8 cellular contexts compared by ENCODE assay signal in the genomic region with DNA sequence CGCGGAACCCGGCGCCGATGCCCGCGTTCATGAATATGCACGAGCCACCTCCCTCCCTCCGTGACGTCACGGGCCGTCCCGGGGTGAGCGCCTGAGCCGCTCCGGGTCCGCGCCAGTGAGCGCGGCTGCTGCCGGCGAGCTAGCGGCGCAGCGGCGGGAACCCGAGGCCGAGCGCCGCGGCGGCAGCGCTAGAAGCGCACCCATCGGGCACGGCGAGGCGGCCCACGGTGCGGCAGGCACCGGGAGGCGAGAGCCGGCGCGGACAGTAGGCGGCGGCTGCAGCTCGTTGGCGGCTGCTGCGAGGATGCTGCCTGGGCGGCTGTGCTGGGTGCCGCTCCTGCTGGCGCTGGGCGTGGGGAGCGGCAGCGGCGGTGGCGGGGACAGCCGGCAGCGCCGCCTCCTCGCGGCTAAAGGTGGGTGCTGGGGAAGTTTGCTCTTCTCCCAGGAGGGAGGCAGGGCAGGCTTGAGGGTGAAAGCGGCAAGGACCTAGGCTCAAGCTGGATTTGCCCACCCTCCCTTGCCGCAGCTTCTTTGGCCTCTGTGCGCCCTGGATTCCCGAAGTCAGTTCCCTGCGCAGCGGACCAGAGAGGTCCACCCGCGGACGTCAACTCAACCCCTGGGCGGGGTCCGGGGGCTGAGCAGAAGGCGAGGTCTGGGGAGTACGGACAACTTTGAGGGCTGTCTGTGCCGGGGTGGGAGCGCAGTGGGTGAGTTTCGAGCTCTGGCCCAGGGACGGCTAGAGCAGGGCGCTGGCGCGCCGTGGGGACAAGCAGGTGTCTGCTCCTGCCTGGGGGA. TPM values are rescaled to one million over a fixed set of nuclear protein-coding genes. Genes with fewer than 3 reads are reported as not detected.
DNase-seq lines count a peak whose midpoint lies in the region; TF ChIP-seq lines count a peak whose summit lies in the region.

A gene (plus strand): TSS at position 115 of the 795 bp plus-strand sequence.

- CTCF ChIA-PET in AG04450 (lab: Charles Lee): no interaction called here

- peak within 1 kb of the TSS; percentile 7; the same call in 1 of the 2 replicates for H3K9ac ChIP-seq in KMS-11

- H3K27me3 ChIP-seq in AG04450 (ENCODE audit: control insufficient read depth, insufficient read depth, low read length): peaks cover 24% of the 10 kb centered on the region
- peaks cover 6% of the 10 kb centered on the region; the same call in 1 of the 2 replicates for H3K27me3 ChIP-seq in KMS-11 (ENCODE audit: insufficient read depth, low read depth)
- H3K27me3 ChIP-seq in uterus: no peaks in the 10 kb centered on the region

- no peaks in the 10 kb centered on the region for H3K79me2 ChIP-seq in KMS-11 (ENCODE audit: insufficient read depth, low read depth)

- DNase-seq in AG04450 (ENCODE audit: low read depth, low spot score) (no peak), GM13976 (ENCODE audit: low spot score) (peak; percentile 61), SW480 (ENCODE audit: low spot score) (peak; percentile 65), fibroblast of mammary gland (ENCODE audit: low read depth) (peak; percentile 20), myocyte (ENCODE audit: low read depth) (peak; percentile 70), uterus (peak; percentile 72 to 74)
- no peak for DNase-seq in stimulated activated CD4-positive, alpha-beta T cell treated with anti-CD3 and anti-CD28 coated beads, Interleukin-4, amount 100 ng/mL, for 4 hours

- no peaks in the 10 kb centered on the region for H3K36me3 ChIP-seq in KMS-11 (ENCODE audit: insufficient read depth)
- no peaks in the 10 kb centered on the region for H3K36me3 ChIP-seq in uterus

- intact Hi-C loops in uterus (cut with DNase I; ENCODE audit: low total_unique reads): no loop called here

- in situ Hi-C loops in GM13976 (cut with MboI; ENCODE audit: low sequenced_read_pairs, unreplicated experiment): no loop called here

- 0 out of 2 replicates have a peak within 1 kb of the TSS, but pooled peaks have one; percentile 10 for H3K4me3 ChIP-seq in AG04450 (ENCODE audit: low read depth, low read length)
- H3K4me3 ChIP-seq in KMS-11 (IDR thresholded peaks at IDR 0.05; ENCODE audit: insufficient read depth, low read depth, low read length): no peak within 1 kb of the TSS
- H3K4me3 ChIP-seq in fibroblast of mammary gland (ENCODE audit: control insufficient read depth, low read depth, low read length): no peak within 1 kb of the TSS
- peak within 1 kb of the TSS; percentile 66 to 76 for H3K4me3 ChIP-seq in uterus

- TF ChIP-seq POLR2A in uterus (IDR thresholded peaks at IDR 0.05): peak; percentile 39 to 49

- peak within 1 kb of the TSS; percentile 96 for H2AFZ ChIP-seq in KMS-11 (ENCODE audit: low read depth)

- H3K4me1 ChIP-seq in KMS-11 (ENCODE audit: low read depth, poor library complexity, severe bottlenecking) (peaks cover 8% of the 10 kb centered on the region), uterus (no peaks in the 10 kb centered on the region)

- H3K27ac ChIP-seq in AG04450 (ENCODE audit: low read depth, low read length) (no peak within 1 kb of the TSS), KMS-11 (no peak within 1 kb of the TSS), uterus (peak within 1 kb of the TSS; percentile 27 to 69)

- POLR2A ChIA-PET in AG04450 (lab: Yijun Ruan, JAX): no interaction called here

- H3K9me3 ChIP-seq in AG04450 (ENCODE audit: control insufficient read depth, insufficient read depth, low read length): no peaks in the 10 kb centered on the region; the same call in 1 of the 2 replicates
- no peaks in the 10 kb centered on the region for H3K9me3 ChIP-seq in uterus

- TF ChIP-seq CTCF in AG04450 (IDR thresholded peaks at IDR 0.05; ENCODE audit: low read depth, low read length) (no peak), GM13976 (IDR thresholded peaks at IDR 0.05; ENCODE audit: borderline replicate concordance, control extremely low read depth, extremely low read depth, insufficient read depth, missing control alignments) (no peak), KMS-11 (conservative IDR thresholded peaks at IDR 0.05; ENCODE audit: low read depth, low read length) (no peak), fibroblast of mammary gland (conservative IDR thresholded peaks at IDR 0.05; ENCODE audit: control insufficient read depth, insufficient read depth, low read depth, low read length) (no peak), uterus (IDR thresholded peaks at IDR 0.05) (peak in 3 of 4 experiments; percentile 23 to 38 (median 27))

- no peaks in the 10 kb centered on the region for H4K20me1 ChIP-seq in KMS-11 (ENCODE audit: insufficient read depth)

- peak within 1 kb of the TSS; percentile 88 for H3K4me2 ChIP-seq in KMS-11

RNA-seq across cellular contexts. Expression of the gene that starts here (rescaled TPM):
- polyA plus RNA-seq in AG04450 (2011; rRNA removed): 0.02 and 0.04 TPM in 2 replicates
- not detected in 2 replicates for polyA minus RNA-seq in AG04450 (2011; rRNA and poly(A)+ RNA removed)
- total RNA-seq in myocyte (25.4 and 47.0 TPM in 2 replicates), uterus (10 to 100 TPM in 3 of 4 donors, 1 to 10 TPM in 1; 4.7 to 32.2 (median 19.2) TPM)
- 148 TPM for polyA plus RNA-seq in myocyte (2012)

Comparison
In these comparisons a context has a peak if more than half of its experiments do, and no peak if none do; other contexts are left out.
1. DNase-seq: peak in GM13976 (single experiment), SW480 (single experiment), fibroblast of mammary gland (single experiment), myocyte (single experiment) and uterus (2 of 2); none in AG04450 (single experiment) and stimulated activated CD4-positive, alpha-beta T cell treated with anti-CD3 and anti-CD28 coated beads, Interleukin-4, amount 100 ng/mL, for 4 hours (0 of 2).
2. H3K27ac ChIP-seq: peak in uterus (2 of 2); none in AG04450 (single experiment) and KMS-11 (single experiment).
3. H3K4me3 ChIP-seq: peak in AG04450 (single experiment) and uterus (2 of 2); none in KMS-11 (single experiment) and fibroblast of mammary gland (single experiment).
4. CTCF ChIP-seq: peak in uterus (3 of 4); none in AG04450 (single experiment), GM13976 (single experiment), KMS-11 (single experiment) and fibroblast of mammary gland (single experiment).